1 cellular context compared by ENCODE assay signal in the genomic region with DNA sequence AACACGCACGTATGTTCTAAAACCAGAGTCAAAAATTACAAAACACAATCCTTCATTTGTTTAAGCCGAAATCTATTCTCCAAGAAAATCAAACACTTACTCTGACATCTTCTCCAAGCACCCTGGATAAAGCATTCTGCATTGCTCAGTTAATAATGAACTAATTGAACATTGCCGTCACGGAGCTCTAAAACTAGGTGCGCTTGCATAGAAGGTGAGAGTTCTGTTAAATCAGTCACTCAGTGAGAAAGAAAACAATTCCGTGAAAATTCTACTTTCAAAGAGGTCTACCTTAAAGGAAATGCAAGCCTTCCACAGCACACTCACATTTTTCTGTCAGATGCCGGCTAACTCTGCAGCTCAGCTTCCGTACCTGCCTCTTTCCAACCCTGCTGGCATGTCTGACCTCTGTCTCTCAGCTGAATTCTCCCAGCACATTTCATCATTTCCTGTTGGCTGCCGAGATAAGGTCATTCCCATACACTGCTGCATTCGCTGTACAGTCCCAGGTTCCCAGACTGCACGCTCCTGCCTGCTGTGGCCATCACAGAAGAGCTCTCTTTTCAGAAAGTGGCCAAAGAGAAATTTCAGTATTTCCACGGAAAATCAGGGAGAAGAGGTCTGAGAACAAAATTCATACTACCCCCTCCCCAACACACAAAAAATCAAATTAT.
A peak's percentile ranks its signal among the peaks of the same experiment; 100 is the strongest.
TF ChIP-seq lines count a peak whose summit lies in the region.

No MANE protein-coding gene starts in this region.

TF ChIP-seq in H1, 55 proteins besides CTCF, POLR2A, EP300 and RAD21:
- TF ChIP-seq CTBP2 (IDR thresholded peaks at IDR 0.05; ENCODE audit: borderline replicate concordance, insufficient read depth, insufficient read length, low read length) (no peak), NANOG (IDR thresholded peaks at IDR 0.05; ENCODE audit: insufficient read depth, low read depth, low read length, poor library complexity, severe bottlenecking) (no peak), CEBPB (IDR thresholded peaks at IDR 0.05; ENCODE audit: low read depth, low read length) (peak; percentile 39; the same call in 1 of the 2 replicates), SP1 (IDR thresholded peaks at IDR 0.05; ENCODE audit: low read depth, low read length) (no peak)
